In the genomic region with DNA sequence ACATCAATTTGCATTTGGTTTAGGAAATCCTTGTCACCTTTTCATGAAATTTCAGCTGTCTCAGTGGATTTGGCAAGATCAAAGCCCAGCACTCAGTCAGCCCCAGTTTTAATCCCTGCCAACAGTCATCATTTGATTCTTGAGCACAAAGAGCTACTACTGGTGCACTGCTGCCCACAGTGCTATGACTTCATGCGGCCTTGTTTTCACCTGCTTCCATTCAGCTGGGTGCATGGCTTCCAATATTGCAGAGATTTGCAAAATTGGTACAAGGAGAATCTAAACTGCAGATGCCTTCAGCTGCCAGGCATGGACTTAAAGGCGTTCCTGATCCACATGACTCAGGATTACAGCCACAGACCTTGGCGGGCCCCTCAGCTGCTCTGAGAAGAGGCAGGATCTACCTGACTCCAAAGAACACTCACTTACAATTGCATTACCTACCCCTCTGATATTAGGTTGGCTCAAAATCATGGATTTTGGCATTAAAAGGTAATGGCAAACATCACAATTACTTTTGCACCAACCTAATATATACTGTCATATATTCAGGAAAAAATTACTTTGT, we compare ENCODE assay signal across 17 cellular contexts.
"Had no signal": no experiment of that assay in that cellular context is flagged by ENCODE, and none has a peak within 500 bp of the region (broad histone marks: within the 10 kb centered on the region; RNA-seq: fewer than 3 reads in every experiment).

No MANE protein-coding gene starts in this region.

- H3K4me3 Mint-ChIP-seq: nephron progenitor cell; stimulated activated naive CD8-positive, alpha-beta T cell treated with anti-CD3 and anti-CD28 coated beads, Interleukin-15, amount 100 ng/mL, for 72 hours; T-helper 2 cell treated with Interferon-gamma antibody and Interleukin-4, amounts not matched to agents 5 μg/mL and 100 μg/mL, for 36 hours; type B pancreatic cell had no signal

- H3K27me3 Mint-ChIP-seq: stimulated activated naive CD8-positive, alpha-beta T cell treated with anti-CD3 and anti-CD28 coated beads, Interleukin-15, amount 100 ng/mL, for 72 hours; type B pancreatic cell had no signal

- H3K36me3 Mint-ChIP-seq: type B pancreatic cell had no signal

- DNase-seq: activated CD4-positive, alpha-beta T cell treated with anti-CD3 and anti-CD28 coated beads, Interleukin-2, amount 50 U/mL, for 1 hour; activated CD8-positive, alpha-beta memory T cell treated with anti-CD3 and anti-CD28 coated beads, Interleukin-2, amount 50 U/mL, for 4 hours; activated effector memory CD4-positive, alpha-beta T cell treated with Interleukin-2 at 50 U/mL for 16 hours; activated naive CD4-positive, alpha-beta T cell treated with anti-CD3 and anti-CD28 coated beads, Interleukin-2, amount 50 U/mL, for 16 hours; activated T-cell treated with anti-CD3 and anti-CD28 coated beads, Interleukin-2, amount 50 U/mL, for 48 hours; dermis blood vessel endothelial cell; effector memory CD4-positive, alpha-beta T cell; foreskin fibroblast; glutamatergic neuron; hippocampal formation; islet precursor cell; nephron progenitor cell; right cardiac atrium; stimulated activated naive CD8-positive, alpha-beta T cell treated with anti-CD3 and anti-CD28 coated beads, Interleukin-15, amount 100 ng/mL, for 72 hours had no signal

- ATAC-seq: left lobe of liver; right cardiac atrium; stimulated activated naive CD8-positive, alpha-beta T cell treated with anti-CD3 and anti-CD28 coated beads, Interleukin-15, amount 100 ng/mL, for 72 hours had no signal

- H3K9me3 Mint-ChIP-seq: stimulated activated naive CD8-positive, alpha-beta T cell treated with anti-CD3 and anti-CD28 coated beads, Interleukin-15, amount 100 ng/mL, for 72 hours had no signal

- H3K27ac Mint-ChIP-seq: nephron progenitor cell; stimulated activated naive CD8-positive, alpha-beta T cell treated with anti-CD3 and anti-CD28 coated beads, Interleukin-15, amount 100 ng/mL, for 72 hours; T-helper 2 cell treated with Interferon-gamma antibody and Interleukin-4, amounts not matched to agents 5 μg/mL and 100 μg/mL, for 36 hours; type B pancreatic cell had no signal

- H3K4me1 Mint-ChIP-seq: stimulated activated naive CD8-positive, alpha-beta T cell treated with anti-CD3 and anti-CD28 coated beads, Interleukin-15, amount 100 ng/mL, for 72 hours had no signal
